Comparison of ENCODE assay signal across 1 cellular context in the genomic region with DNA sequence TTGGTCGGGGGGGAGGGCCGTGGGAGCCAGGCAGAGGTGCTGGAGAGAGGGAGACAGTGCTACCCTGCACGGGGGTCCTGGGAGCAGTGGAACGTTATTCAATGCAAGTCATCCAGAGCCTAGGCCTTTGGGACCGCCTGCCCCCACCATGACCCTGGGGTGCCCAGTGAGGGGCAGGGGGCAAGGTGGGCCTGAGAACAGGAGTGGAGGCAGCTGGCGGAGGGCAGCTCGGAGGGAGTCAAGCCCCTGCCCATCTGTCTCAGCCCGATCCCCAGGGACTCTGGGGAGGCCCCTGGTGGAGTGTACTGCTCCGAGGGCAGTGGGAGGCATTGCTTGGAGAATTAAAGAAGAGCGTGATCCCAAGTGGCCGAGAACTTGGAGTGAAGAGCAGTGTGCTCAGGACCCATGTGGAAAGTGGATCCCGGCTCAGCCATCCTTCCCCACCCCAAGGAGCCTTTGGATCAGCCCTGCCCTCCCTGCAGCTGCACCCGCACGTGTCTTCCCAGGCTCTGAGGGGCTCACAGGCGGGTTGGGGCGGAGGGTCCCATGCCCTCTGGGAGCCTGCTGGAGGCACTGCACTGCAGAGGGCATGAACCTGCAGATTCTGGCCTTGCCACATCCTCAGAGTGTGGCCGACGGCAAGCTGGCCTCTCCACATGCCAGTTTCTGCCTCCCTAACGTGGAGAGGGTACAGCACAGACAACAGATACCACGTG.
TF ChIP-seq lines count a peak whose summit lies in the region.

No MANE protein-coding gene starts in this region.

TF ChIP-seq in H1, 55 proteins besides CTCF, POLR2A, EP300 and RAD21:
- TF ChIP-seq BACH1 (IDR thresholded peaks at IDR 0.05; ENCODE audit: low read length) = no peak
- no peak for TF ChIP-seq CBX5 (IDR thresholded peaks at IDR 0.05; ENCODE audit: low read depth, low read length)
- TF ChIP-seq BCL11A (IDR thresholded peaks at IDR 0.05; ENCODE audit: low read depth in 2 of 2, low read length in 2 of 2) = no peak
- TF ChIP-seq, protein P1, sequence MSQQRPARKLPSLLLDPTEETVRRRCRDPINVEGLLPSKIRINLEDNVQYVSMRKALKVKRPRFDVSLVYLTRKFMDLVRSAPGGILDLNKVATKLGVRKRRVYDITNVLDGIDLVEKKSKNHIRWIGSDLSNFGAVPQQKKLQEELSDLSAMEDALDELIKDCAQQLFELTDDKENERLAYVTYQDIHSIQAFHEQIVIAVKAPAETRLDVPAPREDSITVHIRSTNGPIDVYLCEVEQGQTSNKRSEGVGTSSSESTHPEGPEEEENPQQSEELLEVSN (IDR thresholded peaks at IDR 0.05) = no peak
- TF ChIP-seq TEAD4 (IDR thresholded peaks at IDR 0.05; ENCODE audit: low read depth, low read length) = no peak
- no peak for TF ChIP-seq SRF (IDR thresholded peaks at IDR 0.05; ENCODE audit: low read depth, low read length)
- TF ChIP-seq CBX8 (IDR thresholded peaks at IDR 0.05; ENCODE audit: borderline replicate concordance, low read depth, low read length) = no peak
- TF ChIP-seq SUZ12 (IDR thresholded peaks at IDR 0.05; ENCODE audit: low read length) = no peak
- no peak for TF ChIP-seq POU5F1 (IDR thresholded peaks at IDR 0.05; ENCODE audit: low read depth, low read length)
- TF ChIP-seq NANOG (IDR thresholded peaks at IDR 0.05; ENCODE audit: insufficient read depth, low read depth, low read length, poor library complexity, severe bottlenecking) = no peak
- TF ChIP-seq EGR1 (IDR thresholded peaks at IDR 0.05; ENCODE audit: borderline replicate concordance, low read depth, low read length) = no peak
- TF ChIP-seq ZNF274 (IDR thresholded peaks at IDR 0.05; ENCODE audit: borderline replicate concordance, extremely low read depth, low read length) = no peak
- TF ChIP-seq SIN3A (conservative IDR thresholded peaks at IDR 0.05 in 1 of 2, IDR thresholded peaks at IDR 0.05 in 1 of 2; ENCODE audit: low read depth in 1 of 2, low read length in 2 of 2) = no peak
- no peak for TF ChIP-seq SP4 (IDR thresholded peaks at IDR 0.05; ENCODE audit: low read length)
- no peak for TF ChIP-seq CHD2 (IDR thresholded peaks at IDR 0.05; ENCODE audit: low read length)
- TF ChIP-seq TAF7 (optimal IDR thresholded peaks at IDR 0.05; ENCODE audit: borderline replicate concordance, low read depth, low read length) = no peak
- TF ChIP-seq TAF1 (IDR thresholded peaks at IDR 0.05; ENCODE audit: low read depth, low read length) = no peak
- TF ChIP-seq YY1 (IDR thresholded peaks at IDR 0.05; ENCODE audit: low read depth, low read length) = no peak
- no peak for TF ChIP-seq CEBPB (IDR thresholded peaks at IDR 0.05; ENCODE audit: low read depth, low read length)
- no peak for TF ChIP-seq KDM4A (IDR thresholded peaks at IDR 0.05; ENCODE audit: low read depth, low read length, severe bottlenecking)
